In the genomic region with DNA sequence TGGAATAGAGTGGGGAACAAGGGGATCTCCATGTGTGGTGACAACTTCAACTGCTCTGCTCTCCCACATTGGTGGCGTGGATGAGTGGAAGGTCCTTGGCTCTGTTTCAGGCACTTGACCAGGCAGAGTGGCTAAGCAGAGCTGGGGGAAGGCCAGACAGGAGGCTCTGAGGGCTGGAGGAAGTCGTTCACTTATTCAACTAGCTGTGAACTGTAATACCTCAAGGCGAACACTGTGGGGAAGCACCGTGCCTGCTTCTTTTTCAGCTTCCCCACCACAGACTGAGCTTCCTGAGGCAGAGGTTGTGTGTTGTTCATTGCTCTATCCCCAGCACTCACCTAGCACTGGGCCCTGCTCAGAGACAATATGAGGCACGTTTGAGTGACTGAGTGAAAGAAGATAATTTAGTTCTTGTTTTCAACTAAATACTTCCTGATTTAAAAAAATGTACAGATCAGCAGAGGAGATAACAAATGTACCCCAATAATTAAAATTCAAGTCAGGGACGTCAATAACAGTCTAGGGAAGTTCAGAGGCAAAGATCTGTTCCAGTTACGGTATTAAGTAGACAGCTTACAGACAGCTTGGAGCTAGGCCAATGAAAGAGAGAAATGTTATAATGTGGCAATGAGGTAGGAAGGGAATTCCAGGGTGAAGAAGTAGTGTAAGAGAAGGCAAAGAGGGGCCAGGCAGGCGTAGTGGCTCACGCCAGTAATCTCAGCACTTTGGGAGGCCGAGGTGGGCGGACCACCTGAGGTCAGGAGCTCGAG, we compare ENCODE assay signal across 8 cellular contexts. TPM values are rescaled to one million over a fixed set of nuclear protein-coding genes. Genes with fewer than 3 reads are reported as not detected.
DNase-seq lines count a peak whose midpoint lies in the region; ATAC-seq, FAIRE-seq and TF ChIP-seq lines count a peak whose summit lies in the region.

No MANE protein-coding gene starts in this region.

- no peak for TF ChIP-seq EP300 in gastroesophageal sphincter (IDR thresholded peaks at IDR 0.05)

- H3K27ac ChIP-seq in gastroesophageal sphincter: peak overlapping the region in 3 of 4 donors; percentile 28 to 46 (median 38)

- peak in 3 of 4 experiments; percentile 71 to 79 (median 75) for TF ChIP-seq CTCF in gastroesophageal sphincter (IDR thresholded peaks at IDR 0.05)

- no peaks in the 10 kb centered on the region for H3K27me3 ChIP-seq in MG63
- no peaks in the 10 kb centered on the region for H3K27me3 ChIP-seq in gastroesophageal sphincter

- ATAC-seq in gastroesophageal sphincter (peak; percentile 27), GM21717 (IDR thresholded peaks at IDR 0.05; ENCODE audit: unreplicated experiment) (no peak)

- DNase-seq in Ammon's horn (ENCODE audit: low spot score) (peak; percentile 89), GM19239 (ENCODE audit: insufficient read length, low spot score) (no peak), MG63 (peak; percentile 67), SK-N-DZ (ENCODE audit: low spot score) (peak; percentile 80), pons (ENCODE audit: low spot score) (peak; percentile 81)
- DNase-seq in activated naive CD4-positive, alpha-beta T cell (lab: John Stamatoyannopoulos, UW): peak in 3 of 4 experiments; percentile 16 to 49 (median 22)

- H3K9me3 ChIP-seq in MG63 (no peaks in the 10 kb centered on the region), gastroesophageal sphincter (no peaks in the 10 kb centered on the region)

- H3K4me1 ChIP-seq in gastroesophageal sphincter: peaks cover 4 to 56% (median 17%) of the 10 kb centered on the region in 3 donors

- H3K36me3 ChIP-seq in MG63 (0 out of 2 replicates have a peak, but pooled peaks cover 2% of the 10 kb centered on the region), gastroesophageal sphincter (no peaks in the 10 kb centered on the region)

- no peak for TF ChIP-seq POLR2A in gastroesophageal sphincter (IDR thresholded peaks at IDR 0.05)

- FAIRE-seq in GM19239 (lab: Jason Lieb, UNC): peak; percentile 82

- 3 to 34% methylated on average over 5 to 12 of the region's 12 CpGs for WGBS in gastroesophageal sphincter (ENCODE audit: low coverage in 1 of 2), 2 donors

- no peak overlapping the region for H3K4me3 ChIP-seq in MG63
- H3K4me3 ChIP-seq in gastroesophageal sphincter: no peak overlapping the region

RNA-seq across cellular contexts. Expression of gene MYO18A, which starts 34.7 kb away (rescaled TPM):
- total RNA-seq in MG63 (2014; rRNA removed; shearing (Covaris generic); ENCODE audit: low replicate concordance): 13.7 and 23.2 TPM in 2 replicates
- polyA plus RNA-seq in SK-N-DZ (2014; cell fraction: cytosol; rRNA removed): 13.9 and 15.3 TPM in 2 replicates
- polyA plus RNA-seq in SK-N-DZ (2014; cell fraction: nucleus; rRNA removed): 20.9 and 42.8 TPM in 2 replicates
- 10 to 100 TPM; 45.5 to 70.5 (median 56.5) TPM for total RNA-seq in gastroesophageal sphincter
